18 cellular contexts compared by ENCODE assay signal in genomic region chr20:23270427-23270911, GRCh38.
DNase-seq lines count a peak whose midpoint lies in the region; ATAC-seq, FAIRE-seq and TF ChIP-seq lines count a peak whose summit lies in the region.
"Had no signal": no experiment of that assay in that cellular context is flagged by ENCODE, and none has a peak within 500 bp of the region (broad histone marks: within the 10 kb centered on the region; RNA-seq: fewer than 3 reads in every experiment).

No MANE protein-coding gene starts in this region.

- CTCF ChIA-PET in K562 (lab: Yijun Ruan, JAX; ENCODE audit: low intra/inter-chr PET ratio) = no interaction called here

- POLR2A ChIA-PET in K562 (lab: Yijun Ruan, JAX) = interaction anchor here (0.6 kb wide), 1 partner anchor 48 kb away, joined by 3 read pairs; no protein-coding TSS in a partner anchor

- H2AFZ ChIP-seq in K562 (ENCODE audit: low read depth, low read length) = no peak overlapping the region

- TF ChIP-seq CTCF in K562 (IDR thresholded peaks at IDR 0.05 in 2 of 3, conservative IDR thresholded peaks at IDR 0.05 in 1 of 3; ENCODE audit: insufficient read depth in 2 of 3, low read depth in 1 of 3, low read length in 3 of 3) = no peak
- no peak for TF ChIP-seq CTCF in left ventricle myocardium inferior (IDR thresholded peaks at IDR 0.05; ENCODE audit: borderline replicate concordance)
- TF ChIP-seq CTCF in gastrocnemius medialis (IDR thresholded peaks at IDR 0.05 in 4 of 5, conservative IDR thresholded peaks at IDR 0.05 in 1 of 5) = no peak

- TF ChIP-seq EP300 in K562 (IDR thresholded peaks at IDR 0.05; ENCODE audit: low read length) = no peak

- WGBS in K562 (ENCODE audit: insufficient coverage, low coverage, missing lambda C conversion rate) = 14% methylated on average over 10 of the region's 11 CpGs

- BruUV-seq in K562 (replicated peaks; lab: Mats Ljungman, UMichigan) = no TSS peak

- H3K4me3 ChIP-seq in K562 (no peak overlapping the region), left ventricle myocardium inferior (no peak overlapping the region), gastrocnemius medialis (no peak overlapping the region)
- H3K4me3 ChIP-seq: testis had no signal

- no peaks in the 10 kb centered on the region for H3K9me1 ChIP-seq in K562 (ENCODE audit: control insufficient read depth, insufficient read depth, low read length)

- no peak for TF ChIP-seq RAD21 in K562 (CRISPR knock-in tag; conservative IDR thresholded peaks at IDR 0.05 in 1 of 2, IDR thresholded peaks at IDR 0.05 in 1 of 2)

- no peaks in the 10 kb centered on the region for H3K79me2 ChIP-seq in K562 (ENCODE audit: control insufficient read depth, insufficient read depth, low read length)

- H3K4me1 ChIP-seq in K562 (replicated peaks in 1 of 2; ENCODE audit: control insufficient read depth in 2 of 2, insufficient read depth in 2 of 2, low read length in 2 of 2) (no peaks in the 10 kb centered on the region; a peak in 1 of 5 replicates), left ventricle myocardium inferior (peaks cover 18% of the 10 kb centered on the region), gastrocnemius medialis (peaks cover 0 to 4% of the 10 kb centered on the region in 2 donors)
- H3K4me1 ChIP-seq: BE2C, testis had no signal

- TF ChIP-seq POLR2A in K562 (conservative IDR thresholded peaks at IDR 0.05) = no peak
- no peak for TF ChIP-seq POLR2A in gastrocnemius medialis (IDR thresholded peaks at IDR 0.05)

- peaks cover 0 to 11% of the 10 kb centered on the region in 2 experiments; a peak in 3 of 5 replicates for H3K27me3 ChIP-seq in K562 (ENCODE audit: control insufficient read depth in 2 of 2, insufficient read depth in 2 of 2, low read length in 2 of 2)
- peaks cover 3% of the 10 kb centered on the region for H3K27me3 ChIP-seq in left ventricle myocardium inferior (ENCODE audit: low read depth)
- no peaks in the 10 kb centered on the region for H3K27me3 ChIP-seq in gastrocnemius medialis
- H3K27me3 ChIP-seq: BE2C, testis had no signal

- H3K4me2 ChIP-seq in K562 (ENCODE audit: insufficient read depth, low read length) = no peak overlapping the region

- in situ Hi-C loops in K562 (cut with MboI) (no loop called here), gastrocnemius medialis (cut with MboI; ENCODE audit: low sequenced_read_pairs in 4 of 4) (no loop called here)

- H3K9ac ChIP-seq in K562 (ENCODE audit: insufficient read depth in 1 of 2, low read depth in 2 of 2, low read length in 2 of 2) = no peak overlapping the region

- ATAC-seq in K562 (no peak), gastrocnemius medialis (peak in 1 of 2 donors; percentile 4)
- ATAC-seq: HCT116, natural killer cell had no signal

- no peak for FAIRE-seq in K562 (lab: Jason Lieb, UNC)

- H3K36me3 ChIP-seq in K562 (ENCODE audit: control insufficient read depth, insufficient read depth, low read length) (no peaks in the 10 kb centered on the region), left ventricle myocardium inferior (no peaks in the 10 kb centered on the region), gastrocnemius medialis (no peaks in the 10 kb centered on the region)
- H3K36me3 ChIP-seq: BE2C had no signal

- H4K20me1 ChIP-seq in K562 (replicated peaks; ENCODE audit: control insufficient read depth, insufficient read depth, low read length) = no peaks in the 10 kb centered on the region

- no peak overlapping the region for H3K27ac ChIP-seq in K562 (ENCODE audit: extremely low read depth, low read depth, low read length)
- peak overlapping the region; percentile 82 for H3K27ac ChIP-seq in left ventricle myocardium inferior (replicated peaks)
- peak overlapping the region; percentile 52 to 79 (median 58) for H3K27ac ChIP-seq in gastrocnemius medialis
- H3K27ac ChIP-seq: HL-60, testis, VCaP had no signal

- intact Hi-C loops in K562 (cut with micrococcal nuclease) = no loop called here
- intact Hi-C loops in left ventricle myocardium inferior (cut with micrococcal nuclease) = no loop called here
- intact Hi-C loops in gastrocnemius medialis (cut with DNase I; ENCODE audit: low total_unique reads) = no loop called here

- DNase-seq in EL = peak; percentile 33
- DNase-seq in K562 (ENCODE audit: extremely low read depth in 1 of 4, low spot score in 3 of 4) = no peak
- no peak for DNase-seq in left ventricle myocardium inferior
- DNase-seq in gastrocnemius medialis = no peak
- DNase-seq in NCI-H526 (lab: John Stamatoyannopoulos, UW) = no peak
- no peak for DNase-seq in NCI-H510A treated with DMSO at 0.1 percent for 48 hours (lab: John Stamatoyannopoulos, UW)
- DNase-seq in activated effector memory CD4-positive, alpha-beta T cell treated with anti-CD3 and anti-CD28 coated beads, Interleukin-2, amount 50 U/mL, for 16 hours = no peak
- no peak for DNase-seq in activated CD8-positive, alpha-beta memory T cell treated with anti-CD3 and anti-CD28 coated beads, Interleukin-2, amount 50 U/mL, for 48 hours
- DNase-seq: BE2C; cerebellar nuclear complex; hypothalamus; natural killer cell; NCI-H1694; stimulated activated CD4-positive, alpha-beta T cell treated with anti-CD3 and anti-CD28 coated beads, Interleukin-4, amount 100 ng/mL, for 24 hours; testis had no signal

- no peaks in the 10 kb centered on the region for H3K9me3 ChIP-seq in K562 (replicated peaks; ENCODE audit: control insufficient read depth, insufficient read depth, low read depth, low read length)
- peaks cover 3% of the 10 kb centered on the region for H3K9me3 ChIP-seq in left ventricle myocardium inferior (replicated peaks)
- no peaks in the 10 kb centered on the region for H3K9me3 ChIP-seq in gastrocnemius medialis
- H3K9me3 ChIP-seq: BE2C, testis had no signal

TF ChIP-seq in K562, 482 proteins besides CTCF, POLR2A, EP300 and RAD21:
- TF ChIP-seq FOXO4 (CRISPR knock-in tag; IDR thresholded peaks at IDR 0.05) (no peak), CREM (IDR thresholded peaks at IDR 0.05; ENCODE audit: low read depth) (0 out of 2 replicates have a peak, but pooled peaks have one; percentile 28)
